ENCODE assay signal across 18 cellular contexts in genomic region chr3:9622438-9622837, GRCh38. TPM values are rescaled to one million over a fixed set of nuclear protein-coding genes. Genes with fewer than 3 reads are reported as not detected.
DNase-seq lines count a peak whose midpoint lies in the region; ATAC-seq and TF ChIP-seq lines count a peak whose summit lies in the region.
"Had no signal": no experiment of that assay in that cellular context is flagged by ENCODE, and none has a peak within 500 bp of the region (broad histone marks: within the 10 kb centered on the region; RNA-seq: fewer than 3 reads in every experiment).

No MANE protein-coding gene starts in this region.

- H3K9me3 ChIP-seq in HEK293 (ENCODE audit: control insufficient read depth, insufficient read depth, low read depth, low read length): no peaks in the 10 kb centered on the region

- no peak overlapping the region for H3K4me3 Mint-ChIP-seq in nephron
- H3K4me3 Mint-ChIP-seq: CD4-positive, alpha-beta T cell; IgD-negative memory B cell had no signal

- no peaks in the 10 kb centered on the region for H3K4me1 ChIP-seq in HEK293 (ENCODE audit: control insufficient read depth, insufficient read depth, low read length)
- H3K4me1 ChIP-seq: Peyer's patch had no signal

- POLR2A ChIA-PET in HEK293 (lab: Yijun Ruan, JAX): interaction anchor here (0.7 kb wide), 1 partner anchor 1340 kb away, joined by 3 read pairs; no protein-coding TSS in a partner anchor

- TF ChIP-seq CTCF in C4-2B (conservative IDR thresholded peaks at IDR 0.05) (no peak), HEK293 (tag by site-specific recombination; IDR thresholded peaks at IDR 0.05) (no peak), nephron (IDR thresholded peaks at IDR 0.05; ENCODE audit: unreplicated experiment in 3 of 3) (no peak)

- H3K36me3 ChIP-seq in HEK293 (ENCODE audit: control insufficient read depth in 2 of 2, insufficient read depth in 1 of 2, low read length in 2 of 2): no peaks in the 10 kb centered on the region
- H3K36me3 ChIP-seq: Peyer's patch had no signal

- in situ Hi-C loops in SK-MEL-5 (cut with HindIII; ENCODE audit: low pct_unique_long_range_greater_than_20kb, low sequenced_read_pairs): no loop called here

- H3K27ac ChIP-seq in C4-2B (peak overlapping the region; percentile 27; the same call in 1 of the 2 replicates), HEK293 (ENCODE audit: extremely low read depth, low read depth, low read length) (no peak overlapping the region)
- H3K27ac ChIP-seq: Peyer's patch had no signal

- H3K4me1 Mint-ChIP-seq in nephron: peaks cover 10% of the 10 kb centered on the region
- H3K4me1 Mint-ChIP-seq: IgD-negative memory B cell had no signal

- H3K27ac Mint-ChIP-seq in nephron: peak overlapping the region; percentile 33 to 65 (median 35)
- H3K27ac Mint-ChIP-seq: CD4-positive, alpha-beta T cell; IgD-negative memory B cell had no signal

- H3K4me3 ChIP-seq in HEK293 (ENCODE audit: low read depth, low read length): no peak overlapping the region
- H3K4me3 ChIP-seq: Peyer's patch had no signal

- CTCF ChIA-PET in HEK293 (lab: Yijun Ruan, JAX): interaction anchor here (0.9 kb wide), 1 partner anchor 120 kb away, joined by 3 read pairs; no protein-coding TSS in a partner anchor

- peaks cover 3% of the 10 kb centered on the region for H3K9me3 Mint-ChIP-seq in nephron

- ATAC-seq in GM21447 (IDR thresholded peaks at IDR 0.05; ENCODE audit: unreplicated experiment) (no peak), GM21825 (IDR thresholded peaks at IDR 0.05; ENCODE audit: unreplicated experiment) (no peak)

- peak; percentile 43 for DNase-seq in SK-MEL-5 (ENCODE audit: low read depth, low spot score)
- no peak for DNase-seq in NCI-H524 treated with DMSO at 0.1 percent for 48 hours (lab: John Stamatoyannopoulos, UW)
- DNase-seq: CD4-positive, alpha-beta T cell; DND-41; GF-D8; H7; NCI-H1436; NCI-H2081 treated with DMSO at 0.1 percent for 48 hours; NCI-H526 treated with DMSO at 0.1 percent for 48 hours; Peyer's patch; SIG-M5; SW 1271 had no signal

- no peaks in the 10 kb centered on the region for H3K36me3 Mint-ChIP-seq in nephron (ENCODE audit: low read depth)

- peaks cover 14% of the 10 kb centered on the region for H3K27me3 Mint-ChIP-seq in nephron (ENCODE audit: low read depth)

TF ChIP-seq in HEK293, 187 proteins besides CTCF, POLR2A, EP300 and RAD21:
- TF ChIP-seq WT1 (tag by site-specific recombination; IDR thresholded peaks at IDR 0.05): peak; percentile 42; the same call in 1 of the 2 replicates
- no peak for TF ChIP-seq ZNF362 (tag by site-specific recombination; IDR thresholded peaks at IDR 0.05)
- TF ChIP-seq ZNF660 (tag by site-specific recombination; IDR thresholded peaks at IDR 0.05): no peak
- no peak for TF ChIP-seq SP7 (tag by site-specific recombination; IDR thresholded peaks at IDR 0.05)
- TF ChIP-seq ATF2 (tag by site-specific recombination; IDR thresholded peaks at IDR 0.05; ENCODE audit: low read depth): no peak

RNA-seq across cellular contexts. Expression of gene MTMR14, which starts 26.9 kb away (rescaled TPM):
- total RNA-seq in SK-MEL-5 (2014; rRNA removed; shearing (Covaris generic)): 53.4 and 55.3 TPM in 2 replicates
- polyA plus RNA-seq in SK-MEL-5 (2015; cell fraction: cytosol; rRNA removed): 39.6 and 45.6 TPM in 2 replicates
- 27.4 and 36.3 TPM in 2 replicates for polyA plus RNA-seq in SK-MEL-5 (2015; cell fraction: nucleus; rRNA removed)
